In the genomic region with DNA sequence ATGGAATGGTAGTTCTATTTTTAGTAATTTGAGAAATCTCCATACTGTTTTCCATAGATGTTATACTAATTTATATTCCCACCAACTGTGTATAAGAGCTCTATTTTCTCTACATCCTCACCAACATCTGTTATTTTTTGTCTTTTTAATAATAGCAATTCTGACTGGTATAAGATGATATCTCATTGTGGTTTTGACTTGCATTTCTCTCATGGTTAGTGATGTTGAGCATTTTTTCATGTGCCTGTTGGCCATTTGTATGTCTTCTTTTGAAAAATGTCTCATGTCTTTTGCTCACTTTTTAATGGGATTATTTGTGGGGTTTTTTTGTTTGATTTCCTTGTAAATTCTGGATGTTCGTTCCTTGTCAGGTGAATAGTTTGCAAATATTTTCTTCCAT, we compare ENCODE assay signal across 18 cellular contexts.
DNase-seq lines count a peak whose midpoint lies in the region; ATAC-seq, FAIRE-seq and TF ChIP-seq lines count a peak whose summit lies in the region.
"Had no signal": no experiment of that assay in that cellular context is flagged by ENCODE, and none has a peak within 500 bp of the region (broad histone marks: within the 10 kb centered on the region; RNA-seq: fewer than 3 reads in every experiment).

No MANE protein-coding gene starts in this region.

- no peak for DNase-seq in A549 (ENCODE audit: low read depth in 1 of 2, low spot score in 1 of 2)
- peak; percentile 13 for DNase-seq in EL
- peak; percentile 2 for DNase-seq in RPMI7951 (ENCODE audit: low read depth)
- DNase-seq in fibroblast of peridontal ligament (ENCODE audit: extremely low read depth): peak; percentile 16
- DNase-seq in globus pallidus (ENCODE audit: low spot score): no peak
- DNase-seq in anterior cingulate cortex (lab: John Stamatoyannopoulos, UW): no peak
- DNase-seq in stimulated activated naive CD4-positive, alpha-beta T cell treated with Interleukin-2 at 50 U/mL for 16 hours (lab: John Stamatoyannopoulos, UW): no peak
- DNase-seq: 8988T; BE2C; Caco-2; CD8-positive, alpha-beta T cell; DMS53; H7; IMR-90 had no signal

- H3K4me1 ChIP-seq in A549: no peaks in the 10 kb centered on the region
- H3K4me1 ChIP-seq: Caco-2 had no signal

- no peak for TF ChIP-seq POLR2A in A549 (IDR thresholded peaks at IDR 0.05; ENCODE audit: low read length)

- FAIRE-seq in A549 (lab: Jason Lieb, UNC): peak; percentile 7
- FAIRE-seq: GM12878, GM18507 had no signal

- ATAC-seq in A549: no peak
- no peak for ATAC-seq in HG03139 (IDR thresholded peaks at IDR 0.05; ENCODE audit: unreplicated experiment)
- ATAC-seq: CD8-positive, alpha-beta T cell; GM12878; GM23338 had no signal

- TF ChIP-seq CTCF in A549 (IDR thresholded peaks at IDR 0.05): no peak

- no peak overlapping the region for H3K27ac ChIP-seq in A549

- 92% methylated on average over 1 of the region's 1 CpG for WGBS in A549 (ENCODE audit: missing lambda C conversion rate)

- no peaks in the 10 kb centered on the region for H3K9me3 ChIP-seq in A549
- H3K9me3 ChIP-seq: BE2C, Caco-2 had no signal

- no peak overlapping the region for H3K4me3 ChIP-seq in A549
- H3K4me3 ChIP-seq: GM12878, GM23338 had no signal

- H3K4me2 ChIP-seq in A549: no peak overlapping the region
- H3K4me2 ChIP-seq: GM23338 had no signal

- no peak for TF ChIP-seq RAD21 in A549 (conservative IDR thresholded peaks at IDR 0.05 in 1 of 2, IDR thresholded peaks at IDR 0.05 in 1 of 2)

- TF ChIP-seq EP300 in A549 (IDR thresholded peaks at IDR 0.05): no peak

- POLR2A ChIA-PET in A549 (lab: Yijun Ruan, JAX): no interaction called here

- CTCF ChIA-PET in A549 (lab: Yijun Ruan, JAX): no interaction called here

TF ChIP-seq in A549, 52 proteins besides CTCF, POLR2A, EP300 and RAD21:
- TF ChIP-seq ELK1 (IDR thresholded peaks at IDR 0.05; ENCODE audit: low read depth, low read length) (no peak), FOSL2 (IDR thresholded peaks at IDR 0.05) (no peak), FOSL2 (CRISPR knock-in tag; IDR thresholded peaks at IDR 0.05) (no peak), E2F6 (IDR thresholded peaks at IDR 0.05; ENCODE audit: borderline replicate concordance, low read depth) (no peak), HEYL (CRISPR knock-in tag; IDR thresholded peaks at IDR 0.05) (no peak), ZFP36 (IDR thresholded peaks at IDR 0.05; ENCODE audit: borderline replicate concordance, partially characterized antibody) (no peak), PBX3 (IDR thresholded peaks at IDR 0.05) (no peak), BHLHE40 (IDR thresholded peaks at IDR 0.05; ENCODE audit: low read depth, low read length) (no peak), ZSCAN20 (CRISPR knock-in tag; IDR thresholded peaks at IDR 0.05) (no peak), RCOR1 (IDR thresholded peaks at IDR 0.05; ENCODE audit: low read depth, low read length) (no peak), NR3C1 (IDR thresholded peaks at IDR 0.05) (no peak), HOXB5 (CRISPR knock-in tag; IDR thresholded peaks at IDR 0.05) (no peak), GATA3 (IDR thresholded peaks at IDR 0.05; ENCODE audit: borderline replicate concordance) (no peak), SREBF2 (IDR thresholded peaks at IDR 0.05) (no peak), KDM5A (IDR thresholded peaks at IDR 0.05) (no peak), CHD2 (IDR thresholded peaks at IDR 0.05; ENCODE audit: low read length, partially characterized antibody) (no peak), RARB (CRISPR knock-in tag; IDR thresholded peaks at IDR 0.05) (no peak)
- TF ChIP-seq, protein P1, sequence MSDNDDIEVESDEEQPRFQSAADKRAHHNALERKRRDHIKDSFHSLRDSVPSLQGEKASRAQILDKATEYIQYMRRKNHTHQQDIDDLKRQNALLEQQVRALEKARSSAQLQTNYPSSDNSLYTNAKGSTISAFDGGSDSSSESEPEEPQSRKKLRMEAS (IDR thresholded peaks at IDR 0.05): no peak
TF ChIP-seq in A549: peak in this region for 0.

Comparison
In these comparisons a context has a peak if more than half of its experiments do, and no peak if none do; other contexts are left out.
1. DNase-seq: peak in EL (single experiment), RPMI7951 (single experiment) and fibroblast of peridontal ligament (single experiment); none in A549 (0 of 2), globus pallidus (single experiment), anterior cingulate cortex (0 of 58) and stimulated activated naive CD4-positive, alpha-beta T cell treated with Interleukin-2 at 50 U/mL for 16 hours (single experiment).